In genomic region chr22:47036936-47037485, GRCh38 we compare ENCODE assay signal across 24 cellular contexts.
"Had no signal": no experiment of that assay in that cellular context is flagged by ENCODE, and none has a peak within 500 bp of the region (broad histone marks: within the 10 kb centered on the region; RNA-seq: fewer than 3 reads in every experiment).

No MANE protein-coding gene starts in this region.

- H3K27ac ChIP-seq: KMS-11 had no signal

- DNase-seq: activated B cell treated with CpG ODN at 0.5 μM for 24 hours; activated CD4-positive, alpha-beta memory T cell treated with anti-CD3 and anti-CD28 coated beads for 36 hours; activated CD4-positive, alpha-beta T cell treated with anti-CD3 and anti-CD28 coated beads for 1 hour; activated CD4-positive, alpha-beta T cell treated with anti-CD3 and anti-CD28 coated beads, Interleukin-2, amount 10 ng/mL, durations not matched to agents 7 days and 5 days; activated CD8-positive, alpha-beta memory T cell treated with anti-CD3 and anti-CD28 coated beads for 24 hours; activated effector memory CD4-positive, alpha-beta T cell treated with anti-CD3 and anti-CD28 coated beads, Interleukin-2, amount 50 U/mL, for 16 hours; activated naive CD4-positive, alpha-beta T cell treated with Interleukin-2 at 50 U/mL for 16 hours; activated naive CD8-positive, alpha-beta T cell treated with anti-CD3 and anti-CD28 coated beads, Interleukin-2, amount 50 U/mL, for 24 hours; activated T-cell treated with anti-CD3 and anti-CD28 coated beads, Interleukin-2, amount 50 U/mL, for 4 hours; amniotic stem cell; NCI-H1092; NCI-H1417 treated with DMSO at 0.1 percent for 48 hours; NCI-H1694; NCI-H2029; NCI-H2107; NCI-H2171 treated with DMSO at 0.1 percent for 48 hours; NCI-H226; NCI-H526; NCI-H774; SHP77 treated with DMSO at 0.1 percent for 48 hours; T-helper 17 cell; T-helper 9 cell had no signal

- ATAC-seq: activated naive CD4-positive, alpha-beta T cell treated with anti-CD3 and anti-CD28 coated beads, Interleukin-2, amount 50 U/mL, for 72 hours; activated naive CD8-positive, alpha-beta T cell treated with anti-CD3 and anti-CD28 coated beads, Interleukin-2, amount 50 U/mL, for 24 hours; activated T-cell treated with anti-CD3 and anti-CD28 coated beads, Interleukin-2, amount 50 U/mL, for 4 hours; T-helper 17 cell had no signal

- H3K9ac ChIP-seq: KMS-11 had no signal

- H3K4me2 ChIP-seq: KMS-11 had no signal
